In genomic region chr2:47250576-47251403, GRCh38 we compare ENCODE assay signal across 13 cellular contexts.
DNase-seq lines count a peak whose midpoint lies in the region; ATAC-seq lines count a peak whose summit lies in the region.
"Had no signal": no experiment of that assay in that cellular context is flagged by ENCODE, and none has a peak within 500 bp of the region (broad histone marks: within the 10 kb centered on the region; RNA-seq: fewer than 3 reads in every experiment).

No MANE protein-coding gene starts in this region.

- no peak for ATAC-seq in GM21360 (IDR thresholded peaks at IDR 0.05; ENCODE audit: unreplicated experiment)
- no peak for ATAC-seq in HG03175 (IDR thresholded peaks at IDR 0.05; ENCODE audit: unreplicated experiment)

- peak; percentile 36 for DNase-seq in EL
- DNase-seq in NCI-H2029 (lab: John Stamatoyannopoulos, UW) = peak; percentile 84
- DNase-seq in SHP77 (lab: John Stamatoyannopoulos, UW) = peak; percentile 51 to 64
- peak; percentile 92 for DNase-seq in kidney tubule cell (ENCODE audit: low spot score)
- DNase-seq in NCI-H2227 (lab: John Stamatoyannopoulos, UW; ENCODE audit: unreplicated experiment) = no peak
- DNase-seq in SIG-M5 (lab: John Stamatoyannopoulos, UW) = no peak
- DNase-seq: activated CD4-positive, alpha-beta T cell treated with anti-CD3 and anti-CD28 coated beads, Interleukin-2, amount 50 U/mL, for 1 hour; esophagus squamous epithelium; NCI-H2227 treated with DMSO at 0.1 percent for 48 hours; stimulated activated CD4-positive, alpha-beta T cell treated with anti-CD3 and anti-CD28 coated beads, Interleukin-4, amount 100 ng/mL, for 4 hours; SW 1271 had no signal

Comparison
In these comparisons a context has a peak if more than half of its experiments do, and no peak if none do; other contexts are left out.
1. DNase-seq: peak in EL (single experiment), NCI-H2029 (single experiment), SHP77 (2 of 2) and kidney tubule cell (single experiment); none in NCI-H2227 (single experiment) and SIG-M5 (single experiment).